ENCODE assay signal across 8 cellular contexts in the genomic region with DNA sequence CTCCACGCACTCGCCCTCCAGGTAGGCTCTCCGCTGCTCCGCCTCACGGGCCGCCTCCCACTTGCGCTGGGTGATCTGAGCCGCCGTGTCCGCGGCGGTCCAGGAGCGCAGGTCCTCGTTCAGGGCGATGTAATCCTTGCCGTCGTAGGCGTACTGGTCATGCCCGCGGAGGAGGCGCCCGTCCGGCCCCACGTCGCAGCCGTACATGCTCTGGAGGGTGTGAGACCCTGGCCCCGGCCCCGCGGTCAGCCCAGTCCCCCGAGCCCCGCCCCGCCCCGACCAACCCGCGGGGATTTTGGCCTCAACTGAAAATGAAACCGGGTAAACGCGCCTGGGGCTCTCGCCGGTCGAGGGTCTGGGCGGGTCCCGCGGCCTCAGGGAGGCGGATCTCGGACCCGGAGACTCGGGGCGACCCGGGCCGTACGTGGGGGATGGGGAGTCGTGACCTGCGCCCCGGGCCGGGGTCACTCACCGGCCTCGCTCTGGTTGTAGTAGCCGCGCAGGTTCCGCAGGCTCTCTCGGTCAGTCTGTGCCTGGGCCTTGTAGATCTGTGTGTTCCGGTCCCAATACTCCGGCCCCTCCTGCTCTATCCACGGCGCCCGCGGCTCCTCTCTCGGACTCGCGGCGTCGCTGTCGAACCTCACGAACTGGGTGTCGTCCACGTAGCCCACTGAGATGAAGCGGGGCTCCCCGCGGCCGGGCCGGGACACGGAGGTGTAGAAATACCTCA. TPM values are rescaled to one million over a fixed set of nuclear protein-coding genes. Genes with fewer than 3 reads are reported as not detected.
A peak's percentile ranks its signal among the peaks of the same experiment; 100 is the strongest.
DNase-seq lines count a peak whose midpoint lies in the region; ATAC-seq and TF ChIP-seq lines count a peak whose summit lies in the region.

No MANE protein-coding gene starts in this region.

- no peaks in the 10 kb centered on the region for H3K9me3 Mint-ChIP-seq in activated naive CD4-positive, alpha-beta T cell treated with anti-CD3 and anti-CD28 coated beads for 36 hours

- TF ChIP-seq EP300 in sigmoid colon (IDR thresholded peaks at IDR 0.05), result no peak

- peaks cover 22% of the 10 kb centered on the region; the same call in 1 of the 2 replicates for H3K36me3 ChIP-seq in Loucy (ENCODE audit: insufficient read depth, low read length)
- peaks cover 0 to 5% (median 2%) of the 10 kb centered on the region in 4 donors for H3K36me3 ChIP-seq in sigmoid colon

- WGBS in sigmoid colon, 2 donors, result 1 to 2% methylated on average over 80 to 83 of the region's 83 CpGs

- DNase-seq in DMS53 (lab: John Stamatoyannopoulos, UW) (peak; percentile 67), DMS53 treated with DMSO at 0.1 percent for 48 hours (lab: John Stamatoyannopoulos, UW; ENCODE audit: unreplicated experiment) (no peak), left cardiac atrium (peak; percentile 52), sigmoid colon (peak; percentile 77), NCI-H1417 treated with DMSO at 0.1 percent for 48 hours (lab: John Stamatoyannopoulos, UW) (no peak), medulla oblongata (ENCODE audit: extremely low spot score) (no peak)
- peak; percentile 77 for DNase-seq in activated naive CD4-positive, alpha-beta T cell treated with anti-CD3 and anti-CD28 coated beads for 36 hours

- peaks cover 46% of the 10 kb centered on the region for H3K79me2 ChIP-seq in Loucy (ENCODE audit: insufficient read depth, low read length)

- H3K27me3 ChIP-seq in Loucy (ENCODE audit: insufficient read depth, low read length, poor library complexity, severe bottlenecking) (peaks cover 6% of the 10 kb centered on the region), sigmoid colon (no peaks in the 10 kb centered on the region)

- H3K4me1 ChIP-seq in Loucy (ENCODE audit: insufficient read depth, low read length, poor library complexity, severe bottlenecking) (peaks cover 38% of the 10 kb centered on the region), sigmoid colon (peaks cover 0 to 16% (median 15%) of the 10 kb centered on the region in 4 donors)

- peak overlapping the region; percentile 96 for H3K9ac ChIP-seq in Loucy (ENCODE audit: low read depth, low read length, poor library complexity, severe bottlenecking)

- H3K4me2 ChIP-seq in Loucy (ENCODE audit: low read depth, low read length, poor library complexity, severe bottlenecking), result peak overlapping the region; percentile 93

- H3K9me3 ChIP-seq in Loucy (ENCODE audit: insufficient read depth, low read depth, low read length) (no peaks in the 10 kb centered on the region), sigmoid colon (no peaks in the 10 kb centered on the region)

- peak overlapping the region; percentile 54; the same call in 1 of the 2 replicates for H2AFZ ChIP-seq in Loucy (ENCODE audit: low read length)

- peak; percentile 62 to 64 for ATAC-seq in left cardiac atrium

- peaks cover 3% of the 10 kb centered on the region; the same call in 1 of the 2 replicates for H3F3A ChIP-seq in Loucy (ENCODE audit: low read depth)

- H3K4me3 ChIP-seq in Loucy (ENCODE audit: low read length, poor library complexity, severe bottlenecking), result peak overlapping the region; percentile 87
- H3K4me3 ChIP-seq in sigmoid colon, result peak overlapping the region; percentile 56 to 77 (median 66)

- H3K4me1 Mint-ChIP-seq in activated naive CD4-positive, alpha-beta T cell treated with anti-CD3 and anti-CD28 coated beads for 36 hours (ENCODE audit: low read depth), result peaks cover 55% of the 10 kb centered on the region

- no peaks in the 10 kb centered on the region for H3K9me2 ChIP-seq in Loucy (replicated peaks; ENCODE audit: low read depth, low read length)

- H3K27me3 Mint-ChIP-seq in activated naive CD4-positive, alpha-beta T cell treated with anti-CD3 and anti-CD28 coated beads for 36 hours (ENCODE audit: low read depth), result no peaks in the 10 kb centered on the region

- H3K27ac ChIP-seq in sigmoid colon, result peak overlapping the region; percentile 76 to 97 (median 83)

- H3K27ac Mint-ChIP-seq in activated naive CD4-positive, alpha-beta T cell treated with anti-CD3 and anti-CD28 coated beads for 36 hours, result peak overlapping the region; percentile 100

- peaks cover 43% of the 10 kb centered on the region for H3K36me3 Mint-ChIP-seq in activated naive CD4-positive, alpha-beta T cell treated with anti-CD3 and anti-CD28 coated beads for 36 hours (ENCODE audit: low read depth)

- peak overlapping the region; percentile 97 for H3K4me3 Mint-ChIP-seq in activated naive CD4-positive, alpha-beta T cell treated with anti-CD3 and anti-CD28 coated beads for 36 hours

- TF ChIP-seq CTCF in Loucy (conservative IDR thresholded peaks at IDR 0.05; ENCODE audit: low read length) (peak; percentile 18; the same call in 1 of the 2 replicates), sigmoid colon (IDR thresholded peaks at IDR 0.05) (no peak)

- TF ChIP-seq POLR2A in sigmoid colon (IDR thresholded peaks at IDR 0.05), result no peak

- intact Hi-C loops in activated naive CD4-positive, alpha-beta T cell treated with anti-CD3 and anti-CD28 coated beads for 36 hours (cut with micrococcal nuclease), result loop anchor here (2.0 kb wide), 1 partner anchor 160 kb away; no protein-coding TSS in a partner anchor
- intact Hi-C loops in left cardiac atrium (cut with DNase I) (no loop called here), sigmoid colon (cut with DNase I) (loop anchor here (1.0 kb wide), 1 partner anchor 84 kb away; a partner anchor contains a TSS)

- CTCF ChIA-PET in activated naive CD4-positive, alpha-beta T cell treated with anti-CD3 and anti-CD28 coated beads for 36 hours (lab: Charles Lee), result no interaction called here

- peaks cover 33% of the 10 kb centered on the region for H4K20me1 ChIP-seq in Loucy (ENCODE audit: insufficient read depth, low read length, poor library complexity, severe bottlenecking)

RNA-seq across cellular contexts. Expression of a gene that starts 0.6 kb away (rescaled TPM):
- total RNA-seq in activated naive CD4-positive, alpha-beta T cell treated with anti-CD3 and anti-CD28 coated beads for 36 hours, result 1,000 to 10,000 TPM; 3,225 to 3,295 TPM
- total RNA-seq in left cardiac atrium (100 to 1,000 TPM; 609 to 632 TPM), sigmoid colon (100 to 1,000 TPM; 346 to 491 (median 365) TPM)
- polyA plus RNA-seq in sigmoid colon, result 1,000 to 10,000 TPM in 2 of 3 donors, 100 to 1,000 TPM in 1; 279 to 3,047 (median 1,275) TPM

RNA-seq across cellular contexts. Expression of a gene that starts 47.0 kb away (rescaled TPM):
- total RNA-seq in activated naive CD4-positive, alpha-beta T cell treated with anti-CD3 and anti-CD28 coated beads for 36 hours, result 10 to 100 TPM; 10.2 to 10.4 TPM
- 10 to 100 TPM; 10.0 to 11.3 TPM for total RNA-seq in left cardiac atrium
- total RNA-seq in sigmoid colon, result 10 to 100 TPM; 18.6 to 46.5 (median 27.2) TPM
- polyA plus RNA-seq in sigmoid colon, result 10 to 100 TPM; 13.2 to 24.0 (median 20.3) TPM

Comparison
In these comparisons a context has a peak if more than half of its experiments do, and no peak if none do; other contexts are left out.
1. DNase-seq: peak in DMS53 (single experiment), activated naive CD4-positive, alpha-beta T cell treated with anti-CD3 and anti-CD28 coated beads for 36 hours (single experiment), left cardiac atrium (single experiment) and sigmoid colon (single experiment); none in DMS53 treated with DMSO at 0.1 percent for 48 hours (single experiment), NCI-H1417 treated with DMSO at 0.1 percent for 48 hours (single experiment) and medulla oblongata (single experiment).
2. RNA of a gene that starts 0.6 kb away (total RNA-seq): 3,225 to 3,295 TPM in activated naive CD4-positive, alpha-beta T cell treated with anti-CD3 and anti-CD28 coated beads for 36 hours; 609 to 632 TPM in left cardiac atrium and 346 to 491 TPM in sigmoid colon; every median in the first group is over 4 times any median in the second.
3. intact Hi-C loops: an anchor here in activated naive CD4-positive, alpha-beta T cell treated with anti-CD3 and anti-CD28 coated beads for 36 hours (2.0 kb wide) and sigmoid colon (1.0 kb wide); none called in left cardiac atrium.